ENCODE assay signal across 17 cellular contexts in genomic region chr10:124383496-124383895, GRCh38. TPM values are rescaled to one million over a fixed set of nuclear protein-coding genes. Genes with fewer than 3 reads are reported as not detected.
DNase-seq lines count a peak whose midpoint lies in the region; ATAC-seq and TF ChIP-seq lines count a peak whose summit lies in the region.
"Had no signal": no experiment of that assay in that cellular context is flagged by ENCODE, and none has a peak within 500 bp of the region (broad histone marks: within the 10 kb centered on the region; RNA-seq: fewer than 3 reads in every experiment).

No MANE protein-coding gene starts in this region.

- H3K9me3 ChIP-seq in sigmoid colon (no peaks in the 10 kb centered on the region), upper lobe of right lung (no peaks in the 10 kb centered on the region), WERI-Rb-1 (ENCODE audit: severe bottlenecking) (no peaks in the 10 kb centered on the region)
- H3K9me3 ChIP-seq: BLaER1, Caco-2 had no signal

- H3K4me1 ChIP-seq in sigmoid colon (peaks cover 0 to 2% (median 2%) of the 10 kb centered on the region in 4 donors), upper lobe of right lung (no peaks in the 10 kb centered on the region)

- TF ChIP-seq POLR2A in sigmoid colon (IDR thresholded peaks at IDR 0.05): no peak

- DNase-seq in cardiac septum (ENCODE audit: low spot score) (peak; percentile 7), left cardiac atrium (no peak), sigmoid colon (peak; percentile 51), upper lobe of right lung (peak; percentile 6), WERI-Rb-1 (no peak)
- DNase-seq: CD4-positive, CD25-positive, alpha-beta regulatory T cell; CD8-positive, alpha-beta T cell; DMS153; DND-41; GOT3; H9 had no signal

- no peaks in the 10 kb centered on the region for H3K36me3 ChIP-seq in sigmoid colon
- no peaks in the 10 kb centered on the region for H3K36me3 ChIP-seq in upper lobe of right lung
- no peaks in the 10 kb centered on the region for H3K36me3 ChIP-seq in WERI-Rb-1
- H3K36me3 ChIP-seq: BLaER1 had no signal

- intact Hi-C loops in cardiac septum (cut with DNase I): loop anchor here (10.0 kb wide), 1 partner anchor 279 kb away; no protein-coding TSS in a partner anchor
- intact Hi-C loops in left cardiac atrium (cut with DNase I): no loop called here
- intact Hi-C loops in sigmoid colon (cut with DNase I): no loop called here
- intact Hi-C loops in upper lobe of right lung (cut with DNase I): no loop called here

- ATAC-seq in left cardiac atrium (no peak), upper lobe of right lung (no peak), esophagus mucosa (no peak)
- ATAC-seq: CD8-positive, alpha-beta T cell; HCT116 had no signal

- WGBS in sigmoid colon, 2 donors: 70 to 82% methylated on average over 6 of the region's 6 CpGs

- H3K27ac ChIP-seq in sigmoid colon (no peak overlapping the region), upper lobe of right lung (no peak overlapping the region), WERI-Rb-1 (no peak overlapping the region)
- H3K27ac ChIP-seq: 22Rv1, C4-2B had no signal

- H3K4me3 ChIP-seq in sigmoid colon (no peak overlapping the region), upper lobe of right lung (no peak overlapping the region), WERI-Rb-1 (ENCODE audit: low read depth, low read length) (no peak overlapping the region)
- H3K4me3 ChIP-seq: BLaER1 had no signal

- TF ChIP-seq CTCF in sigmoid colon (IDR thresholded peaks at IDR 0.05) (no peak), upper lobe of right lung (IDR thresholded peaks at IDR 0.05) (no peak), WERI-Rb-1 (IDR thresholded peaks at IDR 0.05; ENCODE audit: low read depth, low read length) (no peak)

- no peak for TF ChIP-seq EP300 in sigmoid colon (IDR thresholded peaks at IDR 0.05)

- H3K27me3 ChIP-seq in sigmoid colon: peaks cover 0 to 6% (median 0%) of the 10 kb centered on the region in 3 donors
- peaks cover 8% of the 10 kb centered on the region for H3K27me3 ChIP-seq in upper lobe of right lung
- H3K27me3 ChIP-seq in WERI-Rb-1 (ENCODE audit: insufficient read depth, low read depth, severe bottlenecking): peaks cover 67% of the 10 kb centered on the region

RNA-seq across cellular contexts. Expression of gene OAT, which starts 35.2 kb away (rescaled TPM):
- total RNA-seq in cardiac septum (38.0 TPM), left cardiac atrium (10 to 100 TPM; 37.2 to 51.1 TPM), sigmoid colon (100 to 1,000 TPM; 117 to 147 (median 131) TPM), upper lobe of right lung (55.2 TPM), esophagus mucosa (104 TPM)
- polyA plus RNA-seq in sigmoid colon: 10 to 100 TPM; 37.9 to 82.8 (median 54.7) TPM

Comparison
In these comparisons a context has a peak if more than half of its experiments do, and no peak if none do; other contexts are left out.
1. DNase-seq: peak in cardiac septum (single experiment), sigmoid colon (single experiment) and upper lobe of right lung (single experiment); none in left cardiac atrium (single experiment) and WERI-Rb-1 (single experiment).